In genomic region chr6:50589751-50590470, GRCh38 we compare ENCODE assay signal across 28 cellular contexts.
"Had no signal": no experiment of that assay in that cellular context is flagged by ENCODE, and none has a peak within 500 bp of the region (broad histone marks: within the 10 kb centered on the region; RNA-seq: fewer than 3 reads in every experiment).

No MANE protein-coding gene starts in this region.

- H3K27me3 ChIP-seq: stomach, suprapubic skin, testis, thyroid gland, tibial artery, tibial nerve, transverse colon, upper lobe of left lung, upper lobe of right lung, uterus, vagina had no signal

- H3K27ac ChIP-seq: stomach, suprapubic skin, testis, thoracic aorta, thyroid gland, tibial artery, tibial nerve, transverse colon, upper lobe of left lung, upper lobe of right lung, uterus, vagina had no signal

- H3K4me3 Mint-ChIP-seq: stimulated activated effector memory CD8-positive, alpha-beta T cell treated with anti-CD3 and anti-CD28 coated beads, Interleukin-12 subunit alpha, Interleukin-12 subunit beta, amount 100 ng/mL, for 72 hours; stimulated activated memory B cell treated with anti-CD40 and anti-IgM and Interleukin-4, amounts not matched to agents 10 μg/mL and 1 μg/mL and 100 μg/mL, for 72 hours; stimulated activated naive B cell treated with anti-CD40 and anti-IgM and Interleukin-4, amounts not matched to agents 10 μg/mL and 1 μg/mL and 100 μg/mL, for 72 hours; stimulated activated naive CD8-positive, alpha-beta T cell treated with anti-CD3 and anti-CD28 coated beads, Interleukin-15, amount 100 ng/mL, for 72 hours; stimulated activated naive CD8-positive, alpha-beta T cell treated with anti-CD3 and anti-CD28 coated beads, Interleukin-15, Interleukin-2, amounts not matched to agents 100 ng/mL and 50 ng/mL, for 24 hours; type B pancreatic cell had no signal

- H3K27me3 Mint-ChIP-seq: stimulated activated memory B cell treated with anti-CD40 and anti-IgM and Interleukin-4, amounts not matched to agents 10 μg/mL and 1 μg/mL and 100 μg/mL, for 72 hours; stimulated activated naive B cell treated with anti-CD40 and anti-IgM and Interleukin-4, amounts not matched to agents 10 μg/mL and 1 μg/mL and 100 μg/mL, for 72 hours; stimulated activated naive CD8-positive, alpha-beta T cell treated with anti-CD3 and anti-CD28 coated beads, Interleukin-15, amount 100 ng/mL, for 72 hours; stimulated activated naive CD8-positive, alpha-beta T cell treated with anti-CD3 and anti-CD28 coated beads, Interleukin-15, Interleukin-2, amounts not matched to agents 100 ng/mL and 50 ng/mL, for 24 hours had no signal

- H3K4me3 ChIP-seq: stomach, suprapubic skin, testis, thoracic aorta, thyroid gland, tibial artery, tibial nerve, transverse colon, upper lobe of left lung, upper lobe of right lung, uterus, vagina had no signal

- H3K36me3 ChIP-seq: stomach, suprapubic skin, thoracic aorta, thyroid gland, tibial artery, tibial nerve, transverse colon, upper lobe of left lung, upper lobe of right lung, uterus, vagina had no signal

- H3K4me1 ChIP-seq: stomach, suprapubic skin, testis, thyroid gland, tibial artery, tibial nerve, transverse colon, upper lobe of left lung, upper lobe of right lung, uterus, vagina had no signal

- H3K36me3 Mint-ChIP-seq: stimulated activated effector memory CD8-positive, alpha-beta T cell treated with anti-CD3 and anti-CD28 coated beads, Interleukin-12 subunit alpha, Interleukin-12 subunit beta, amount 100 ng/mL, for 72 hours; stimulated activated memory B cell treated with anti-CD40 and anti-IgM and Interleukin-4, amounts not matched to agents 10 μg/mL and 1 μg/mL and 100 μg/mL, for 72 hours; stimulated activated naive B cell treated with anti-CD40 and anti-IgM and Interleukin-4, amounts not matched to agents 10 μg/mL and 1 μg/mL and 100 μg/mL, for 72 hours; type B pancreatic cell had no signal

- H3K4me1 Mint-ChIP-seq: stimulated activated effector memory CD8-positive, alpha-beta T cell treated with anti-CD3 and anti-CD28 coated beads, Interleukin-12 subunit alpha, Interleukin-12 subunit beta, amount 100 ng/mL, for 72 hours; stimulated activated memory B cell treated with anti-CD40 and anti-IgM and Interleukin-4, amounts not matched to agents 10 μg/mL and 1 μg/mL and 100 μg/mL, for 72 hours; stimulated activated naive B cell treated with anti-CD40 and anti-IgM and Interleukin-4, amounts not matched to agents 10 μg/mL and 1 μg/mL and 100 μg/mL, for 72 hours; stimulated activated naive CD8-positive, alpha-beta T cell treated with anti-CD3 and anti-CD28 coated beads, Interleukin-15, amount 100 ng/mL, for 72 hours had no signal

- ATAC-seq: stimulated activated effector memory CD8-positive, alpha-beta T cell treated with anti-CD3 and anti-CD28 coated beads, Interleukin-12 subunit alpha, Interleukin-12 subunit beta, amount 100 ng/mL, for 72 hours; stimulated activated memory B cell treated with anti-CD40 and anti-IgM and Interleukin-4, amounts not matched to agents 10 μg/mL and 1 μg/mL and 100 μg/mL, for 72 hours; stimulated activated naive B cell treated with anti-CD40 and anti-IgM and Interleukin-4, amounts not matched to agents 10 μg/mL and 1 μg/mL and 100 μg/mL, for 72 hours; stimulated activated naive CD8-positive, alpha-beta T cell treated with anti-CD3 and anti-CD28 coated beads, Interleukin-15, amount 100 ng/mL, for 72 hours; stimulated activated naive CD8-positive, alpha-beta T cell treated with anti-CD3 and anti-CD28 coated beads, Interleukin-15, Interleukin-2, amounts not matched to agents 100 U/mL and 50 U/mL, for 24 hours; upper lobe of right lung had no signal

- H3K9me3 Mint-ChIP-seq: stimulated activated memory B cell treated with anti-CD40 and anti-IgM and Interleukin-4, amounts not matched to agents 10 μg/mL and 1 μg/mL and 100 μg/mL, for 72 hours; stimulated activated naive CD8-positive, alpha-beta T cell treated with anti-CD3 and anti-CD28 coated beads, Interleukin-15, amount 100 ng/mL, for 72 hours; type B pancreatic cell had no signal

- DNase-seq: stimulated activated CD4-positive, alpha-beta T cell treated with anti-CD3 and anti-CD28 coated beads, Interleukin-2, amount 100 ng/mL, for 48 hours; stimulated activated CD4-positive, alpha-beta T cell treated with anti-CD3 and anti-CD28 coated beads, Interleukin-4, amount 100 ng/mL, for 1 hour; stimulated activated CD4-positive, alpha-beta T cell treated with anti-CD3 and anti-CD28 coated beads, Interleukin-4, amount 100 ng/mL, for 24 hours; stimulated activated CD4-positive, alpha-beta T cell treated with anti-CD3 and anti-CD28 coated beads, Interleukin-4, amount 100 ng/mL, for 4 hours; stimulated activated CD8-positive, alpha-beta memory T cell treated with anti-CD3 and anti-CD28 coated beads, Interleukin-4, amount 100 ng/mL, for 48 hours; stimulated activated naive B cell treated with anti-CD40 and anti-IgM and Interleukin-4, amounts not matched to agents 10 μg/mL and 1 μg/mL and 100 μg/mL, for 72 hours; stimulated activated naive CD4-positive, alpha-beta T cell; stimulated activated naive CD4-positive, alpha-beta T cell treated with Interleukin-2 at 50 U/mL for 16 hours; stimulated activated naive CD8-positive, alpha-beta T cell treated with anti-CD3 and anti-CD28 coated beads, Interleukin-15, amount 100 ng/mL, for 72 hours; stimulated activated naive CD8-positive, alpha-beta T cell treated with anti-CD3 and anti-CD28 coated beads, Interleukin-15, Interleukin-2, amounts not matched to agents 100 U/mL and 50 U/mL, for 24 hours; stomach; substantia nigra; testis; thyroid gland; tibial artery; transverse colon; trophoblast cell; upper lobe of left lung; upper lobe of right lung; uterus had no signal

- H3K27ac Mint-ChIP-seq: stimulated activated effector memory CD8-positive, alpha-beta T cell treated with anti-CD3 and anti-CD28 coated beads, Interleukin-12 subunit alpha, Interleukin-12 subunit beta, amount 100 ng/mL, for 72 hours; stimulated activated memory B cell treated with anti-CD40 and anti-IgM and Interleukin-4, amounts not matched to agents 10 μg/mL and 1 μg/mL and 100 μg/mL, for 72 hours; stimulated activated naive B cell treated with anti-CD40 and anti-IgM and Interleukin-4, amounts not matched to agents 10 μg/mL and 1 μg/mL and 100 μg/mL, for 72 hours; stimulated activated naive CD8-positive, alpha-beta T cell treated with anti-CD3 and anti-CD28 coated beads, Interleukin-15, amount 100 ng/mL, for 72 hours; stimulated activated naive CD8-positive, alpha-beta T cell treated with anti-CD3 and anti-CD28 coated beads, Interleukin-15, Interleukin-2, amounts not matched to agents 100 ng/mL and 50 ng/mL, for 24 hours; type B pancreatic cell had no signal

- H3K9me3 ChIP-seq: stomach, suprapubic skin, testis, thoracic aorta, thyroid gland, tibial artery, tibial nerve, transverse colon, upper lobe of left lung, upper lobe of right lung, uterus, vagina had no signal
